In the genomic region with DNA sequence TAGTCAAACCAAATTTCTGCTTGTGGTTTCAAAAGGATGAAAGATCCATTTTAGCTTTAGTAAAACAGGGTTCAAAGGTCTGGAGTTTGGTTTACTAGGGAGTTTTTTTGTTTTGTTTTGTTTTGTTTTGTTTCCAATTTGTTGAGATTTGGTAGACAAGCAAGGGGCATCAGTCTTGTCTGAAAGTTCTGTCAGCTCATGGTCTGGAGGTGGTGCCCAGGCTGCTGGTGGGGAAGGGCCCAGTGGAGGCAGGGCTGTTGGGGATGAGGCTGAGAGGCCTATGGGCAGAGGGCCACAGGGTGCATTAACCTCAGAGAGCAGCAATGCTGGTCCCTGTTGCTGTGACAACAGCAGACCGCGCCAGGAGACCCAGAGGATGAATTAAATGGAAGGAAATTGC, we compare ENCODE assay signal across 2 cellular contexts.
TF ChIP-seq lines count a peak whose summit lies in the region.

No MANE protein-coding gene starts in this region.

TF ChIP-seq in IMR-90, 13 proteins besides CTCF, POLR2A, EP300 and RAD21:
- no peak for TF ChIP-seq MAFK (IDR thresholded peaks at IDR 0.05; ENCODE audit: low read depth, low read length)
- no peak for TF ChIP-seq CEBPB (IDR thresholded peaks at IDR 0.05; ENCODE audit: low read depth, low read length)
- no peak for TF ChIP-seq NFE2L2 (IDR thresholded peaks at IDR 0.05; ENCODE audit: low read depth, low read length)
- no peak for TF ChIP-seq MAZ (IDR thresholded peaks at IDR 0.05; ENCODE audit: borderline replicate concordance, low read depth, low read length)
- no peak for TF ChIP-seq CHD1 (IDR thresholded peaks at IDR 0.05; ENCODE audit: low read depth, low read length)
- no peak for TF ChIP-seq FOS (IDR thresholded peaks at IDR 0.05; ENCODE audit: low read depth, low read length)
- no peak for TF ChIP-seq MXI1 (IDR thresholded peaks at IDR 0.05; ENCODE audit: borderline replicate concordance, low read depth, low read length)
- TF ChIP-seq, protein P1, sequence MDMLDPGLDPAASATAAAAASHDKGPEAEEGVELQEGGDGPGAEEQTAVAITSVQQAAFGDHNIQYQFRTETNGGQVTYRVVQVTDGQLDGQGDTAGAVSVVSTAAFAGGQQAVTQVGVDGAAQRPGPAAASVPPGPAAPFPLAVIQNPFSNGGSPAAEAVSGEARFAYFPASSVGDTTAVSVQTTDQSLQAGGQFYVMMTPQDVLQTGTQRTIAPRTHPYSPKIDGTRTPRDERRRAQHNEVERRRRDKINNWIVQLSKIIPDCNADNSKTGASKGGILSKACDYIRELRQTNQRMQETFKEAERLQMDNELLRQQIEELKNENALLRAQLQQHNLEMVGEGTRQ (IDR thresholded peaks at IDR 0.05; ENCODE audit: low read depth, low read length), result no peak
- TF ChIP-seq BHLHE40 (IDR thresholded peaks at IDR 0.05; ENCODE audit: low read depth, low read length), result no peak
- no peak for TF ChIP-seq RCOR1 (IDR thresholded peaks at IDR 0.05; ENCODE audit: insufficient replicate concordance, low read length)
- TF ChIP-seq, protein P2, sequence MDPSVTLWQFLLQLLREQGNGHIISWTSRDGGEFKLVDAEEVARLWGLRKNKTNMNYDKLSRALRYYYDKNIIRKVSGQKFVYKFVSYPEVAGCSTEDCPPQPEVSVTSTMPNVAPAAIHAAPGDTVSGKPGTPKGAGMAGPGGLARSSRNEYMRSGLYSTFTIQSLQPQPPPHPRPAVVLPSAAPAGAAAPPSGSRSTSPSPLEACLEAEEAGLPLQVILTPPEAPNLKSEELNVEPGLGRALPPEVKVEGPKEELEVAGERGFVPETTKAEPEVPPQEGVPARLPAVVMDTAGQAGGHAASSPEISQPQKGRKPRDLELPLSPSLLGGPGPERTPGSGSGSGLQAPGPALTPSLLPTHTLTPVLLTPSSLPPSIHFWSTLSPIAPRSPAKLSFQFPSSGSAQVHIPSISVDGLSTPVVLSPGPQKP (IDR thresholded peaks at IDR 0.05; ENCODE audit: borderline replicate concordance, low read depth, low read length), result no peak
- no peak for TF ChIP-seq SMC3 (IDR thresholded peaks at IDR 0.05; ENCODE audit: low read depth, low read length)
- TF ChIP-seq RFX5 (IDR thresholded peaks at IDR 0.05; ENCODE audit: low read depth, low read length), result no peak

TF ChIP-seq in H1, 55 proteins besides CTCF, POLR2A, EP300 and RAD21:
- no peak for TF ChIP-seq ZNF274 (IDR thresholded peaks at IDR 0.05; ENCODE audit: borderline replicate concordance, extremely low read depth, low read length)
- no peak for TF ChIP-seq POU5F1 (IDR thresholded peaks at IDR 0.05; ENCODE audit: low read depth, low read length)
- TF ChIP-seq TAF1 (IDR thresholded peaks at IDR 0.05; ENCODE audit: low read depth, low read length), result no peak
- TF ChIP-seq HDAC6 (IDR thresholded peaks at IDR 0.05; ENCODE audit: low read depth, low read length), result no peak
- TF ChIP-seq KDM1A (IDR thresholded peaks at IDR 0.05; ENCODE audit: borderline replicate concordance, low read length), result no peak
- TF ChIP-seq KDM5A (IDR thresholded peaks at IDR 0.05; ENCODE audit: low read length), result no peak
- TF ChIP-seq SIN3A (conservative IDR thresholded peaks at IDR 0.05 in 1 of 2, IDR thresholded peaks at IDR 0.05 in 1 of 2; ENCODE audit: low read depth in 1 of 2, low read length in 2 of 2), result no peak
- no peak for TF ChIP-seq KDM4A (IDR thresholded peaks at IDR 0.05; ENCODE audit: low read depth, low read length, severe bottlenecking)
- TF ChIP-seq CBX5 (IDR thresholded peaks at IDR 0.05; ENCODE audit: low read depth, low read length), result no peak
- no peak for TF ChIP-seq BACH1 (IDR thresholded peaks at IDR 0.05; ENCODE audit: low read length)
- no peak for TF ChIP-seq RFX5 (IDR thresholded peaks at IDR 0.05; ENCODE audit: borderline replicate concordance, low read depth, low read length)
- no peak for TF ChIP-seq YY1 (IDR thresholded peaks at IDR 0.05; ENCODE audit: low read depth, low read length)
